26 cellular contexts compared by ENCODE assay signal in the genomic region with DNA sequence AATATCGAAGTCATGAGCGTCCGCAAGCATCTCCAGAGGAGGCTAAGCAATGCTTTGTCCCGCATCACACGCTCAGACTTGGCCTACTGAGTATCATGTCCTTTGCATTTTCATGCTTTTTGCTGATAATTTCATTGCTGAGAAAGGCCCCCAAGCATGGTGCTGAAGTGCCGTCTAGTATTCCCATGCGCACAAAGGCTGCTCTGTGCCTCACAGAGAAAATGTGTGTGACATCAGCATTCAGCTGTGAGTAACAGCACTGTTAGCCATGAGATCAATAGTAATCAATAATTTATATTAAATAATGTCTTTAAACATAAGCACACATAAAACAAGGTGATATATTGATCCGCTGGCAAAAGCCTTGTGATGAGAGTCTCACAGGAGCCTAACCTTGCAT.
"Had no signal": no experiment of that assay in that cellular context is flagged by ENCODE, and none has a peak within 500 bp of the region (broad histone marks: within the 10 kb centered on the region; RNA-seq: fewer than 3 reads in every experiment).

No MANE protein-coding gene starts in this region.

- ATAC-seq: activated CD8-positive, alpha-beta memory T cell treated with anti-CD3 and anti-CD28 coated beads, Interleukin-2, amount 10 ng/mL, durations not matched to agents 7 days and 5 days; activated CD8-positive, alpha-beta T cell treated with anti-CD3 and anti-CD28 coated beads for 36 hours; effector memory CD8-positive, alpha-beta T cell; gastrocnemius medialis; heart left ventricle; left colon; naive thymus-derived CD8-positive, alpha-beta T cell had no signal

- DNase-seq: activated CD4-positive, alpha-beta T cell treated with anti-CD3 and anti-CD28 coated beads, Interleukin-2, amount 10 ng/mL, durations not matched to agents 7 days and 5 days; activated CD4-positive, CD25-positive, alpha-beta regulatory T cell treated with anti-CD3 and anti-CD28 coated beads, Interleukin-2, amount 50 U/mL, for 72 hours; activated CD8-positive, alpha-beta memory T cell treated with anti-CD3 and anti-CD28 coated beads, Interleukin-2, amount 10 ng/mL, durations not matched to agents 7 days and 5 days; activated CD8-positive, alpha-beta T cell treated with anti-CD3 and anti-CD28 coated beads for 36 hours; activated gamma-delta T cell treated with Interleukin-2 at 50 U/mL for 16 hours; activated T-cell treated with anti-CD3 and anti-CD28 coated beads for 4 hours; adrenal gland; central memory CD4-positive, alpha-beta T cell; effector memory CD8-positive, alpha-beta T cell; gastrocnemius medialis; sigmoid colon; SK-N-SH; stimulated activated CD4-positive, alpha-beta T cell treated with anti-CD3 and anti-CD28 coated beads, Interleukin-2, amount 100 ng/mL, for 48 hours; stimulated activated CD8-positive, alpha-beta memory T cell treated with anti-CD3 and anti-CD28 coated beads, Interleukin-4, amount 100 ng/mL, for 48 hours; stimulated activated naive CD4-positive, alpha-beta T cell; T-helper 2 cell; WERI-Rb-1 had no signal

- H3K9me3 ChIP-seq: adrenal gland, esophagus muscularis mucosa, gastrocnemius medialis, heart left ventricle, neutrophil, sigmoid colon, SK-N-SH had no signal

- H3K36me3 Mint-ChIP-seq: activated CD8-positive, alpha-beta memory T cell treated with anti-CD3 and anti-CD28 coated beads, Interleukin-2, amount 10 ng/mL, durations not matched to agents 7 days and 5 days; activated naive CD8-positive, alpha-beta T cell; naive thymus-derived CD8-positive, alpha-beta T cell had no signal

- H2AFZ ChIP-seq: parathyroid adenoma had no signal

- H3K79me2 ChIP-seq: parathyroid adenoma had no signal

- H3K4me1 ChIP-seq: adrenal gland, gastrocnemius medialis, parathyroid adenoma had no signal

- H3K4me2 ChIP-seq: SK-N-SH, smooth muscle cell had no signal

- H3K9me3 Mint-ChIP-seq: activated CD4-positive, alpha-beta T cell treated with anti-CD3 and anti-CD28 coated beads, Interleukin-2, amount 10 ng/mL, durations not matched to agents 7 days and 5 days; activated CD8-positive, alpha-beta T cell treated with anti-CD3 and anti-CD28 coated beads for 36 hours; effector memory CD8-positive, alpha-beta T cell; naive thymus-derived CD8-positive, alpha-beta T cell had no signal

- H3K36me3 ChIP-seq: adrenal gland, esophagus muscularis mucosa, gastrocnemius medialis, heart left ventricle, neutrophil, sigmoid colon, WERI-Rb-1 had no signal

- H3K4me1 Mint-ChIP-seq: activated CD4-positive, alpha-beta T cell treated with anti-CD3 and anti-CD28 coated beads, Interleukin-2, amount 10 ng/mL, durations not matched to agents 7 days and 5 days; naive thymus-derived CD8-positive, alpha-beta T cell had no signal

- H3K27ac ChIP-seq: adrenal gland, esophagus muscularis mucosa, gastrocnemius medialis, heart left ventricle, neutrophil, parathyroid adenoma, sigmoid colon, WERI-Rb-1 had no signal

- H3K4me3 Mint-ChIP-seq: activated CD4-positive, alpha-beta T cell treated with anti-CD3 and anti-CD28 coated beads, Interleukin-2, amount 10 ng/mL, durations not matched to agents 7 days and 5 days; activated CD8-positive, alpha-beta memory T cell treated with anti-CD3 and anti-CD28 coated beads, Interleukin-2, amount 10 ng/mL, durations not matched to agents 7 days and 5 days; activated CD8-positive, alpha-beta T cell treated with anti-CD3 and anti-CD28 coated beads for 36 hours; activated naive CD8-positive, alpha-beta T cell; effector memory CD8-positive, alpha-beta T cell; naive thymus-derived CD8-positive, alpha-beta T cell had no signal

- H3K4me3 ChIP-seq: adrenal gland, esophagus muscularis mucosa, gastrocnemius medialis, heart left ventricle, lung, sigmoid colon, smooth muscle cell had no signal

- H3K27ac Mint-ChIP-seq: activated CD4-positive, alpha-beta T cell treated with anti-CD3 and anti-CD28 coated beads, Interleukin-2, amount 10 ng/mL, durations not matched to agents 7 days and 5 days; activated CD8-positive, alpha-beta memory T cell treated with anti-CD3 and anti-CD28 coated beads, Interleukin-2, amount 10 ng/mL, durations not matched to agents 7 days and 5 days; activated CD8-positive, alpha-beta T cell treated with anti-CD3 and anti-CD28 coated beads for 36 hours; activated naive CD8-positive, alpha-beta T cell; effector memory CD8-positive, alpha-beta T cell; naive thymus-derived CD8-positive, alpha-beta T cell had no signal
